In genomic region chr10:44651395-44651661, GRCh38 we compare ENCODE assay signal across 20 cellular contexts.
A peak's percentile ranks its signal among the peaks of the same experiment; 100 is the strongest.
DNase-seq lines count a peak whose midpoint lies in the region; ATAC-seq and TF ChIP-seq lines count a peak whose summit lies in the region.
"Had no signal": no experiment of that assay in that cellular context is flagged by ENCODE, and none has a peak within 500 bp of the region (broad histone marks: within the 10 kb centered on the region; RNA-seq: fewer than 3 reads in every experiment).

No MANE protein-coding gene starts in this region.

- DNase-seq in GM23248 (no peak), MV-4-11 (lab: John Stamatoyannopoulos, UW) (peak; percentile 28), psoas muscle (no peak), MM.1S (no peak), KBM-7 (no peak)
- DNase-seq: Calu3, DMS53, Kasumi-1, NCI-H1105 treated with DMSO at 0.1 percent for 48 hours, NCI-H146, NCI-H1930, NCI-H2107, NCI-H526 treated with DMSO at 0.1 percent for 48 hours, PC-9 had no signal

- H3K9me3 ChIP-seq in GM23248 (ENCODE audit: low read depth) (no peaks in the 10 kb centered on the region), psoas muscle (peaks cover 3% of the 10 kb centered on the region), MM.1S (replicated peaks; ENCODE audit: insufficient read depth, low read length) (no peaks in the 10 kb centered on the region; the same call in 1 of the 2 replicates)

- peak overlapping the region; percentile 64 to 90 (median 81) for H3K27ac Mint-ChIP-seq in brain
- H3K27ac Mint-ChIP-seq: IgD-negative memory B cell had no signal

- H3K27ac ChIP-seq in GM23248 = peak overlapping the region; percentile 65
- peak overlapping the region; percentile 33 for H3K27ac ChIP-seq in psoas muscle
- no peak overlapping the region for H3K27ac ChIP-seq in MM.1S (ENCODE audit: low read length)
- H3K27ac ChIP-seq: HL-60, PC-9 had no signal

- H3K4me3 Mint-ChIP-seq in brain = peak overlapping the region in 1 of 5 experiments; percentile 73
- H3K4me3 Mint-ChIP-seq: IgD-negative memory B cell had no signal

- intact Hi-C loops in psoas muscle (cut with DNase I) = no loop called here

- H2AFZ ChIP-seq in GM23248 (peak overlapping the region; percentile 39; the same call in 1 of the 2 replicates), MM.1S (ENCODE audit: low read length) (no peak overlapping the region)
- H2AFZ ChIP-seq: PC-9 had no signal

- H3K9me2 ChIP-seq in GM23248 (ENCODE audit: insufficient read depth) (no peaks in the 10 kb centered on the region), MM.1S (replicated peaks; ENCODE audit: insufficient read depth, low read length) (no peaks in the 10 kb centered on the region)

- in situ Hi-C loops in GM23248 (cut with MboI) = no loop called here
- in situ Hi-C loops in KBM-7 (cut with MboI; ENCODE audit: low pct_unique_long_range_greater_than_20kb, low sequenced_read_pairs) = no loop called here

- ATAC-seq in psoas muscle (no peak), GM19324 (IDR thresholded peaks at IDR 0.05; ENCODE audit: low FRiP score, unreplicated experiment) (no peak)
- ATAC-seq: HCT116, Right ventricle myocardium inferior had no signal

- peaks cover 35% of the 10 kb centered on the region for H3F3A ChIP-seq in GM23248 (ENCODE audit: insufficient read depth)
- H3F3A ChIP-seq in MM.1S (ENCODE audit: insufficient read depth, low read length) = no peaks in the 10 kb centered on the region

- no peaks in the 10 kb centered on the region for H3K36me3 Mint-ChIP-seq in brain
- H3K36me3 Mint-ChIP-seq: IgD-negative memory B cell had no signal

- H3K4me2 ChIP-seq in GM23248 (ENCODE audit: unreplicated experiment) (peak overlapping the region; percentile 52), MM.1S (ENCODE audit: low read depth, low read length) (no peak overlapping the region)
- H3K4me2 ChIP-seq: PC-9 had no signal

- H3K27me3 ChIP-seq in GM23248 (replicated peaks; ENCODE audit: insufficient read depth) (no peaks in the 10 kb centered on the region), psoas muscle (ENCODE audit: insufficient read depth in 3 of 3, low read length in 2 of 3) (no peaks in the 10 kb centered on the region), MM.1S (replicated peaks; ENCODE audit: insufficient read depth, low read length) (no peaks in the 10 kb centered on the region)

- H3K4me1 ChIP-seq in GM23248 (ENCODE audit: insufficient read depth) (peaks cover 32% of the 10 kb centered on the region), psoas muscle (peaks cover 10% of the 10 kb centered on the region), MM.1S (ENCODE audit: low read length) (no peaks in the 10 kb centered on the region)

- H4K20me1 ChIP-seq in GM23248 (ENCODE audit: insufficient read depth) (no peaks in the 10 kb centered on the region), MM.1S (ENCODE audit: insufficient read depth, low read length) (no peaks in the 10 kb centered on the region)

- no peaks in the 10 kb centered on the region for H3K27me3 Mint-ChIP-seq in brain
- H3K27me3 Mint-ChIP-seq: IgD-negative memory B cell had no signal

- H3K9me3 Mint-ChIP-seq in brain = peaks cover 2 to 12% (median 3%) of the 10 kb centered on the region in 5 experiments

- WGBS in GM23248 (ENCODE audit: low coverage in 1 of 2, low lambda C conversion rate in 2 of 2, missing lambda C conversion rate in 2 of 2), 2 experiments = 26 to 40% methylated on average over 3 of the region's 3 CpGs
- WGBS in psoas muscle, 3 donors = 46 to 47% (median 47%) methylated on average over 3 of the region's 3 CpGs

- H3K36me3 ChIP-seq in GM23248 (ENCODE audit: low read depth) (no peaks in the 10 kb centered on the region), psoas muscle (ENCODE audit: insufficient read depth in 1 of 2, low read depth in 1 of 2) (no peaks in the 10 kb centered on the region), MM.1S (replicated peaks; ENCODE audit: insufficient read depth, low read length) (no peaks in the 10 kb centered on the region)

- H3K79me2 ChIP-seq in GM23248 (ENCODE audit: insufficient read depth) = no peaks in the 10 kb centered on the region
- no peaks in the 10 kb centered on the region for H3K79me2 ChIP-seq in MM.1S (ENCODE audit: low read length)

- TF ChIP-seq CTCF in brain (conservative IDR thresholded peaks at IDR 0.05) (no peak), psoas muscle (IDR thresholded peaks at IDR 0.05) (no peak), MM.1S (IDR thresholded peaks at IDR 0.05; ENCODE audit: low read length) (no peak)

- H3K4me1 Mint-ChIP-seq in brain = peaks cover 46% of the 10 kb centered on the region
- H3K4me1 Mint-ChIP-seq: IgD-negative memory B cell had no signal

- H3K4me3 ChIP-seq in GM23248 = no peak overlapping the region; the same call in 1 of the 2 replicates
- no peak overlapping the region for H3K4me3 ChIP-seq in psoas muscle
- no peak overlapping the region for H3K4me3 ChIP-seq in MM.1S (ENCODE audit: low read length)
- H3K4me3 ChIP-seq: PC-9 had no signal

- peak overlapping the region; percentile 16; the same call in 1 of the 2 replicates for H3K9ac ChIP-seq in GM23248
- H3K9ac ChIP-seq in MM.1S (ENCODE audit: low read length) = no peak overlapping the region
